ENCODE assay signal across 1 cellular context in genomic region chr19:49932041-49932451, GRCh38.
TF ChIP-seq lines count a peak whose summit lies in the region.

No MANE protein-coding gene starts in this region.

TF ChIP-seq in SK-N-SH treated with all-trans-retinoic acid at 6 μM for 48 hours, 23 proteins besides CTCF, POLR2A, EP300 and RAD21 (continued from another document):
- TF ChIP-seq, protein P1, sequence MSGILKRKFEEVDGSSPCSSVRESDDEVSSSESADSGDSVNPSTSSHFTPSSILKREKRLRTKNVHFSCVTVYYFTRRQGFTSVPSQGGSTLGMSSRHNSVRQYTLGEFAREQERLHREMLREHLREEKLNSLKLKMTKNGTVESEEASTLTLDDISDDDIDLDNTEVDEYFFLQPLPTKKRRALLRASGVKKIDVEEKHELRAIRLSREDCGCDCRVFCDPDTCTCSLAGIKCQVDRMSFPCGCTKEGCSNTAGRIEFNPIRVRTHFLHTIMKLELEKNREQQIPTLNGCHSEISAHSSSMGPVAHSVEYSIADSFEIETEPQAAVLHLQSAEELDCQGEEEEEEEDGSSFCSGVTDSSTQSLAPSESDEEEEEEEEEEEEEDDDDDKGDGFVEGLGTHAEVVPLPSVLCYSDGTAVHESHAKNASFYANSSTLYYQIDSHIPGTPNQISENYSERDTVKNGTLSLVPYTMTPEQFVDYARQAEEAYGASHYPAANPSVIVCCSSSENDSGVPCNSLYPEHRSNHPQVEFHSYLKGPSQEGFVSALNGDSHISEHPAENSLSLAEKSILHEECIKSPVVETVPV (CRISPR knock-in tag; IDR thresholded peaks at IDR 0.05): no peak
- TF ChIP-seq ZFP30 (CRISPR knock-in tag; IDR thresholded peaks at IDR 0.05) (no peak), ESRRG (CRISPR knock-in tag; IDR thresholded peaks at IDR 0.05) (no peak), TCF4 (CRISPR knock-in tag; IDR thresholded peaks at IDR 0.05; ENCODE audit: borderline replicate concordance) (no peak), TSHZ2 (CRISPR knock-in tag; IDR thresholded peaks at IDR 0.05) (no peak), ZC3H10 (CRISPR knock-in tag; IDR thresholded peaks at IDR 0.05) (no peak), CSDC2 (CRISPR knock-in tag; IDR thresholded peaks at IDR 0.05) (no peak), ISL1 (CRISPR knock-in tag; IDR thresholded peaks at IDR 0.05) (no peak), RARB (CRISPR knock-in tag; IDR thresholded peaks at IDR 0.05) (no peak), GLIS3 (CRISPR knock-in tag; IDR thresholded peaks at IDR 0.05) (no peak), ZNF565 (CRISPR knock-in tag; conservative IDR thresholded peaks at IDR 0.05; ENCODE audit: low read depth) (no peak), ZNF8 (CRISPR knock-in tag; IDR thresholded peaks at IDR 0.05) (no peak), TOX (CRISPR knock-in tag; IDR thresholded peaks at IDR 0.05; ENCODE audit: borderline replicate concordance) (no peak), OSR1 (CRISPR knock-in tag; IDR thresholded peaks at IDR 0.05) (no peak)
- TF ChIP-seq, protein P2, sequence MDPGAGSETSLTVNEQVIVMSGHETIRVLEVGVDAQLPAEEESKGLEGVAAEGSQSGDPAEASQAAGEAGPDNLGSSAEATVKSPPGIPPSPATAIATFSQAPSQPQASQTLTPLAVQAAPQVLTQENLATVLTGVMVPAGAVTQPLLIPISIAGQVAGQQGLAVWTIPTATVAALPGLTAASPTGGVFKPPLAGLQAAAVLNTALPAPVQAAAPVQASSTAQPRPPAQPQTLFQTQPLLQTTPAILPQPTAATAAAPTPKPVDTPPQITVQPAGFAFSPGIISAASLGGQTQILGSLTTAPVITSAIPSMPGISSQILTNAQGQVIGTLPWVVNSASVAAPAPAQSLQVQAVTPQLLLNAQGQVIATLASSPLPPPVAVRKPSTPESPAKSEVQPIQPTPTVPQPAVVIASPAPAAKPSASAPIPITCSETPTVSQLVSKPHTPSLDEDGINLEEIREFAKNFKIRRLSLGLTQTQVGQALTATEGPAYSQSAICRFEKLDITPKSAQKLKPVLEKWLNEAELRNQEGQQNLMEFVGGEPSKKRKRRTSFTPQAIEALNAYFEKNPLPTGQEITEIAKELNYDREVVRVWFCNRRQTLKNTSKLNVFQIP (CRISPR knock-in tag; IDR thresholded peaks at IDR 0.05; ENCODE audit: borderline replicate concordance, low read depth): no peak
- TF ChIP-seq, protein P3, sequence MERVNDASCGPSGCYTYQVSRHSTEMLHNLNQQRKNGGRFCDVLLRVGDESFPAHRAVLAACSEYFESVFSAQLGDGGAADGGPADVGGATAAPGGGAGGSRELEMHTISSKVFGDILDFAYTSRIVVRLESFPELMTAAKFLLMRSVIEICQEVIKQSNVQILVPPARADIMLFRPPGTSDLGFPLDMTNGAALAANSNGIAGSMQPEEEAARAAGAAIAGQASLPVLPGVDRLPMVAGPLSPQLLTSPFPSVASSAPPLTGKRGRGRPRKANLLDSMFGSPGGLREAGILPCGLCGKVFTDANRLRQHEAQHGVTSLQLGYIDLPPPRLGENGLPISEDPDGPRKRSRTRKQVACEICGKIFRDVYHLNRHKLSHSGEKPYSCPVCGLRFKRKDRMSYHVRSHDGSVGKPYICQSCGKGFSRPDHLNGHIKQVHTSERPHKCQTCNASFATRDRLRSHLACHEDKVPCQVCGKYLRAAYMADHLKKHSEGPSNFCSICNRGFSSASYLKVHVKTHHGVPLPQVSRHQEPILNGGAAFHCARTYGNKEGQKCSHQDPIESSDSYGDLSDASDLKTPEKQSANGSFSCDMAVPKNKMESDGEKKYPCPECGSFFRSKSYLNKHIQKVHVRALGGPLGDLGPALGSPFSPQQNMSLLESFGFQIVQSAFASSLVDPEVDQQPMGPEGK (CRISPR knock-in tag; IDR thresholded peaks at IDR 0.05; ENCODE audit: borderline replicate concordance): no peak
- TF ChIP-seq, protein P4, sequence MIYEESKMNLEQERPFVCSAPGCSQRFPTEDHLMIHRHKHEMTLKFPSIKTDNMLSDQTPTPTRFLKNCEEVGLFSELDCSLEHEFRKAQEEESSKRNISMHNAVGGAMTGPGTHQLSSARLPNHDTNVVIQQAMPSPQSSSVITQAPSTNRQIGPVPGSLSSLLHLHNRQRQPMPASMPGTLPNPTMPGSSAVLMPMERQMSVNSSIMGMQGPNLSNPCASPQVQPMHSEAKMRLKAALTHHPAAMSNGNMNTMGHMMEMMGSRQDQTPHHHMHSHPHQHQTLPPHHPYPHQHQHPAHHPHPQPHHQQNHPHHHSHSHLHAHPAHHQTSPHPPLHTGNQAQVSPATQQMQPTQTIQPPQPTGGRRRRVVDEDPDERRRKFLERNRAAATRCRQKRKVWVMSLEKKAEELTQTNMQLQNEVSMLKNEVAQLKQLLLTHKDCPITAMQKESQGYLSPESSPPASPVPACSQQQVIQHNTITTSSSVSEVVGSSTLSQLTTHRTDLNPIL (CRISPR knock-in tag; IDR thresholded peaks at IDR 0.05; ENCODE audit: low read depth): no peak
